In the genomic region with DNA sequence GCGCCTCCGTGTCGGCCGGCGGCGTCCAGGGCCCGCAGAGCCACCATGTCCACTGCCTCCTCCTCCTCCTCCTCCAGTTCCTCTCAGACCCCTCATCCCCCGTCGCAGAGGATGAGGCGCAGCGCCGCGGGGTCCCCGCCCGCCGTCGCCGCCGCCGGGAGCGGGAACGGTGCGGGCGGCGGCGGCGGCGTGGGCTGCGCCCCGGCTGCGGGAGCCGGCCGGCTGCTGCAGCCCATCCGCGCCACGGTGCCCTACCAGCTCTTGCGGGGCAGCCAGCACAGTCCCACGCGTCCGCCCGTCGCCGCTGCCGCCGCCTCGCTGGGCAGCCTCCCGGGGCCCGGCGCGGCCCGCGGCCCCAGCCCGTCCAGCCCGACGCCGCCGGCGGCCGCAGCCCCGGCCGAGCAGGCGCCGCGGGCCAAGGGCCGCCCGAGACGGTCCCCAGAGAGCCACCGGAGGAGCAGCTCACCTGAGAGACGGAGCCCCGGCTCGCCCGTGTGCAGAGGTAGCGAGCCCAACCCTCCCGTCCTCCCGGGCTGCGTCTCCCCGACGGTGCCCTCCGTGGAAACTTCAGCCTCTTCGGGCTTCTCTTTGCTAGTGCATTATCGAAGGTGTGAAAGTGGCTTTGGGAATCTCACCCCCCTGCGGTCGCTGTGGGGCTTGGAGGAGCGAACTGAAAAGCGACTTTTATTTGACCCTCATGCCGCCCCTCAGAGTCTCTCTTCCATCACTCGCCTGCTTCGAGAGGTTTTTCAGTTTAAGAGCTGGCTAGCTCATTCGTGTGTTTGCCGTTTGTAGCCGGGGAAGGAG, we compare ENCODE assay signal across 8 cellular contexts. TPM values are rescaled to one million over a fixed set of nuclear protein-coding genes. Genes with fewer than 3 reads are reported as not detected.
A peak's percentile ranks its signal among the peaks of the same experiment; 100 is the strongest.
DNase-seq lines count a peak whose midpoint lies in the region; ATAC-seq and TF ChIP-seq lines count a peak whose summit lies in the region.

No MANE protein-coding gene starts in this region.

- H3K36me3 Mint-ChIP-seq in CD14-positive monocyte: no peaks in the 10 kb centered on the region

- H3K27ac Mint-ChIP-seq in CD14-positive monocyte: no peak overlapping the region

- intact Hi-C loops in CD14-positive monocyte (cut with micrococcal nuclease): loop anchor here (2.0 to 10.0 kb wide), 3 partner anchors 215 to 405 kb away; a partner anchor contains a TSS

- DNase-seq in CD14-positive monocyte (ENCODE audit: low spot score): peak; percentile 42
- peak; percentile 88 for DNase-seq in NAMALWA (ENCODE audit: low spot score)
- DNase-seq in central memory CD4-positive, alpha-beta T cell: peak; percentile 49
- peak; percentile 50 for DNase-seq in kidney tubule cell (ENCODE audit: low spot score)
- DNase-seq in stimulated activated CD4-positive, alpha-beta T cell treated with anti-CD3 and anti-CD28 coated beads, Interleukin-1b, Interleukin-23, amount 100 ng/mL, for 24 hours (ENCODE audit: low read depth in 4 of 4, low spot score in 1 of 4): peak in 3 of 4 experiments; percentile 21 to 36 (median 27)

- TF ChIP-seq CTCF in CD14-positive monocyte (IDR thresholded peaks at IDR 0.05) (no peak), VCaP (conservative IDR thresholded peaks at IDR 0.05) (0 out of 2 replicates have a peak, but pooled peaks have one; percentile 22)

- H3K27ac ChIP-seq in VCaP: peak overlapping the region; percentile 90

- peaks cover 0 to 1% (median 0%) of the 10 kb centered on the region in 3 donors for H3K27me3 Mint-ChIP-seq in CD14-positive monocyte (ENCODE audit: low read depth in 3 of 3)

- peak; percentile 4 for ATAC-seq in GM19397 (IDR thresholded peaks at IDR 0.05; ENCODE audit: unreplicated experiment)
- no peak for ATAC-seq in HG02840 (IDR thresholded peaks at IDR 0.05; ENCODE audit: low FRiP score, unreplicated experiment)

- H3K4me1 Mint-ChIP-seq in CD14-positive monocyte: peaks cover 4% of the 10 kb centered on the region

- no peaks in the 10 kb centered on the region for H3K9me3 Mint-ChIP-seq in CD14-positive monocyte

- H3K4me3 Mint-ChIP-seq in CD14-positive monocyte: peak overlapping the region; percentile 46 to 93

RNA-seq across cellular contexts. Expression of a gene that starts 0.9 kb away (rescaled TPM):
- polyA plus RNA-seq in CD14-positive monocyte: 1 to 10 TPM in 1 of 2 donors, under 1 TPM in 1; 0.89 to 1.1 TPM

Comparison
In these comparisons a context has a peak if more than half of its experiments do, and no peak if none do; other contexts are left out.
1. DNase-seq: peak in every context shown above with its lines; median percentile 88 in NAMALWA; 50 in kidney tubule cell; 49 in central memory CD4-positive, alpha-beta T cell; 42 in CD14-positive monocyte; 27 in stimulated activated CD4-positive, alpha-beta T cell treated with anti-CD3 and anti-CD28 coated beads, Interleukin-1b, Interleukin-23, amount 100 ng/mL, for 24 hours.